Comparison of ENCODE assay signal across 8 cellular contexts in the genomic region with DNA sequence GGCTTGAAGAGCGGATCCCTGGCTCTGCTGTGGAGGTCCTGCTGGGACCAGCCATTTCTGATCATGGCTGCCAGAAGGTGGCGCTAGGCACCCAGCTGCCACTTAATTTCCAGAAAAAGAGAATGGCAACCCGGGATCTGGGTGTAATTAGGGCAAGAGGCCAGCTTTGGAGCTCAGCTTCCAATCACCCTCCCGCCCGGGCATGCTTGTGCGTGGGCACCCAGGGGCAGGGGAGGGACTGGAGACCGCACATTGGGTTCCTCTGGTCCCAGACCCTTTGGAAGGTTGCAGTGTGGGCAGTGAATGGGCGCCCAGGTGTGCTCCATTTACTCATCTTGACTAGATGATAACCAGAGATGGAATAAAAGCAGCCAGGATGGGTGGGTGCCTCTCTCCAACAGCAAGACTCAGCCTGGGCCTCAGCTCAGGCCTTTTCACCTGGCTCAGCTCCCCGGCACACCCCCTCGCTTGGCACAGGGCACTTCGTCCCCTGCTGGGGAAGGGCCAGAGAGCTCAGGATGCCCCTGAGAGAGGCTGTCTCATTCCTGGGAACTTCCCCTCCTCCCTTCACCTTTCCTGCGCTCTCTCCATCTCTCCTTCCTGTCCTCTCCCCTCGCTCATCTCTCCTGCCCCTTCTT. TPM values are rescaled to one million over a fixed set of nuclear protein-coding genes. Genes with fewer than 3 reads are reported as not detected.
DNase-seq lines count a peak whose midpoint lies in the region; ATAC-seq and TF ChIP-seq lines count a peak whose summit lies in the region.

No MANE protein-coding gene starts in this region.

- H2AFZ ChIP-seq in osteoblast (ENCODE audit: low read length) = no peak overlapping the region

- ATAC-seq in activated CD8-positive, alpha-beta memory T cell treated with anti-CD3 and anti-CD28 coated beads, Interleukin-2, amount 10 ng/mL, durations not matched to agents 7 days and 5 days = no peak
- no peak for ATAC-seq in GM19324 (IDR thresholded peaks at IDR 0.05; ENCODE audit: low FRiP score, unreplicated experiment)
- no peak for ATAC-seq in GM19023 (IDR thresholded peaks at IDR 0.05; ENCODE audit: unreplicated experiment)

- H3K9me3 ChIP-seq in osteoblast (ENCODE audit: low read depth, low read length) = no peaks in the 10 kb centered on the region

- H4K20me1 ChIP-seq in osteoblast (ENCODE audit: insufficient read depth, low read length) = peaks cover 3% of the 10 kb centered on the region

- no peak overlapping the region for H3K4me3 ChIP-seq in GM06990 (replicated peaks; ENCODE audit: low read depth, low read length)
- no peak overlapping the region for H3K4me3 ChIP-seq in fibroblast of villous mesenchyme (ENCODE audit: low read depth, low read length)
- no peak overlapping the region for H3K4me3 ChIP-seq in osteoblast (ENCODE audit: insufficient read depth, low read length)

- no peaks in the 10 kb centered on the region for H3K79me2 ChIP-seq in osteoblast (ENCODE audit: insufficient read depth, low read length)

- H3K36me3 ChIP-seq in GM06990 (ENCODE audit: control insufficient read depth, insufficient read depth, low read length) = no peaks in the 10 kb centered on the region
- no peaks in the 10 kb centered on the region for H3K36me3 ChIP-seq in osteoblast (ENCODE audit: insufficient read depth, low read length)

- DNase-seq in A172 (ENCODE audit: low spot score) = peak; percentile 52
- DNase-seq in GM06990 (ENCODE audit: extremely low read depth, insufficient read length) = no peak
- DNase-seq in NCI-H1694 treated with DMSO at 0.1 percent for 48 hours (lab: John Stamatoyannopoulos, UW) = peak; percentile 41
- peak; percentile 60 for DNase-seq in activated CD8-positive, alpha-beta memory T cell treated with anti-CD3 and anti-CD28 coated beads, Interleukin-2, amount 10 ng/mL, durations not matched to agents 7 days and 5 days
- DNase-seq in fibroblast of villous mesenchyme (ENCODE audit: low read depth) = peak; percentile 56
- DNase-seq in osteoblast (ENCODE audit: insufficient read length, low spot score, missing footprints) = peak; percentile 98

- no peak overlapping the region for H3K27ac Mint-ChIP-seq in activated CD8-positive, alpha-beta memory T cell treated with anti-CD3 and anti-CD28 coated beads, Interleukin-2, amount 10 ng/mL, durations not matched to agents 7 days and 5 days

- CTCF ChIA-PET in activated CD8-positive, alpha-beta memory T cell treated with anti-CD3 and anti-CD28 coated beads, Interleukin-2, amount 10 ng/mL, durations not matched to agents 7 days and 5 days (lab: Charles Lee) = interaction anchor here (1.0 to 13.1 kb wide), 16 partner anchors 8 to 314 kb away, joined by 3 to 235 read pairs (median 4); no protein-coding TSS in a partner anchor

- H3K27me3 Mint-ChIP-seq in activated CD8-positive, alpha-beta memory T cell treated with anti-CD3 and anti-CD28 coated beads, Interleukin-2, amount 10 ng/mL, durations not matched to agents 7 days and 5 days = no peaks in the 10 kb centered on the region

- H3K36me3 Mint-ChIP-seq in activated CD8-positive, alpha-beta memory T cell treated with anti-CD3 and anti-CD28 coated beads, Interleukin-2, amount 10 ng/mL, durations not matched to agents 7 days and 5 days = no peaks in the 10 kb centered on the region

- no peaks in the 10 kb centered on the region for H3K9me3 Mint-ChIP-seq in activated CD8-positive, alpha-beta memory T cell treated with anti-CD3 and anti-CD28 coated beads, Interleukin-2, amount 10 ng/mL, durations not matched to agents 7 days and 5 days (ENCODE audit: low read depth)

- no peaks in the 10 kb centered on the region for H3K4me1 Mint-ChIP-seq in activated CD8-positive, alpha-beta memory T cell treated with anti-CD3 and anti-CD28 coated beads, Interleukin-2, amount 10 ng/mL, durations not matched to agents 7 days and 5 days

- TF ChIP-seq CTCF in GM06990 (IDR thresholded peaks at IDR 0.05; ENCODE audit: insufficient read depth, low read length, poor library complexity, severe bottlenecking) = peak; percentile 82
- peak; percentile 90 for TF ChIP-seq CTCF in fibroblast of villous mesenchyme (IDR thresholded peaks at IDR 0.05; ENCODE audit: insufficient read depth, low read depth, low read length)
- peak; percentile 87 for TF ChIP-seq CTCF in osteoblast (IDR thresholded peaks at IDR 0.05; ENCODE audit: extremely low read depth, low read depth, low read length)

- no peaks in the 10 kb centered on the region; the same call in none of the 2 replicates for H3K27me3 ChIP-seq in GM06990 (replicated peaks; ENCODE audit: control insufficient read depth, insufficient read depth, low read length)
- peaks cover 23% of the 10 kb centered on the region for H3K27me3 ChIP-seq in osteoblast (ENCODE audit: insufficient read depth, low read length)

- H3K27ac ChIP-seq in osteoblast (ENCODE audit: low read depth, low read length) = no peak overlapping the region

- no peaks in the 10 kb centered on the region for H3K4me1 ChIP-seq in osteoblast (ENCODE audit: insufficient read depth, low read length)

- no peak overlapping the region for H3K4me2 ChIP-seq in osteoblast (ENCODE audit: insufficient read depth, low read length)

- no peak overlapping the region for H3K4me3 Mint-ChIP-seq in activated CD8-positive, alpha-beta memory T cell treated with anti-CD3 and anti-CD28 coated beads, Interleukin-2, amount 10 ng/mL, durations not matched to agents 7 days and 5 days

RNA-seq across cellular contexts. Expression of a gene that starts 14.7 kb away (rescaled TPM):
- 7.4 and 10.8 TPM in 2 replicates for total RNA-seq in A172 (2014; rRNA removed; shearing (Covaris generic))
- 1 to 10 TPM; 2.6 to 2.9 TPM for total RNA-seq in activated CD8-positive, alpha-beta memory T cell treated with anti-CD3 and anti-CD28 coated beads, Interleukin-2, amount 10 ng/mL, durations not matched to agents 7 days and 5 days
- not detected in 2 replicates for total RNA-seq in fibroblast of villous mesenchyme
- 0.36 TPM in 1 of 2 replicates, not detected in the other for total RNA-seq in osteoblast
